26 cellular contexts compared by ENCODE assay signal in the genomic region with DNA sequence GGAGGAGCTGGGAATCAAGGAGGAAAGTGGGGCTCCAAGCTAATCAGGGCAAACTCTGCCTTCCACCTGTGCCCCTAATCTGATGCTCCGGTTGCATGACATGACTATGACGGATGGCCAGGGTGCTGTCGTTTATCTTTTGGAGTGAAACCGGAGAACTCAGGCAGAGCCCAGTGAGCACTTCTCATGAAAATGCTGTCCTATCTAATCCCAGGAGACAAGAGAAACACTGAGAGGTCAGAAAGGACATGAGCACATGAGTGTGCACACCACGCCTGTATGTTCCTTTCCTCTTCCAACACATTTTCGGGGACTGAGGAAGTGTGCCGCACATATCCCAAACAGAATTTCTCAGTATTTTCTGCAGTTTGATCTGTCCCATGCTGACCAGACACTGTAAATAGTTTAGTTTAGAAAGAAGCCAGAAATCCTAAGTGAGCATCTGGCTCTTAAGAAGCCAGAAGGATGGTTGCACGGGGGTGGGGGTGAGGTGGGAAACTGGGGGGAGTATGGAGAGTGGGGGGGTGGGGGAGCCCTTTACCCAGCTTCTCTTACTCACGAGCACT.
DNase-seq lines count a peak whose midpoint lies in the region; ATAC-seq and TF ChIP-seq lines count a peak whose summit lies in the region.
"Had no signal": no experiment of that assay in that cellular context is flagged by ENCODE, and none has a peak within 500 bp of the region (broad histone marks: within the 10 kb centered on the region; RNA-seq: fewer than 3 reads in every experiment).

No MANE protein-coding gene starts in this region.

- peak overlapping the region; percentile 68 to 86 (median 80) for H3K27ac ChIP-seq in heart left ventricle
- H3K27ac ChIP-seq: suprapubic skin, VCaP had no signal

- H3K36me3 Mint-ChIP-seq in nephron (ENCODE audit: low read depth): no peaks in the 10 kb centered on the region
- no peaks in the 10 kb centered on the region for H3K36me3 Mint-ChIP-seq in activated T-cell treated with anti-CD3 and anti-CD28 coated beads, Interleukin-2, amount 50 U/mL, for 24 hours (ENCODE audit: low read depth)
- H3K36me3 Mint-ChIP-seq: activated CD4-positive, alpha-beta memory T cell treated with anti-CD3 and anti-CD28 coated beads for 36 hours; immature natural killer cell had no signal

- TF ChIP-seq CTCF in heart left ventricle (IDR thresholded peaks at IDR 0.05): no peak
- no peak for TF ChIP-seq CTCF in nephron (IDR thresholded peaks at IDR 0.05; ENCODE audit: unreplicated experiment in 3 of 3)

- no peaks in the 10 kb centered on the region for H3K36me3 ChIP-seq in heart left ventricle
- H3K36me3 ChIP-seq: suprapubic skin had no signal

- intact Hi-C loops in heart left ventricle (cut with DNase I): loop anchor here in 6 of 10 donors (2.0 to 10.0 kb wide), 5 partner anchors 35 to 77 kb away; no protein-coding TSS in a partner anchor

- peak overlapping the region in 1 of 3 experiments; percentile 10 for H3K4me3 Mint-ChIP-seq in nephron
- no peak overlapping the region for H3K4me3 Mint-ChIP-seq in activated T-cell treated with anti-CD3 and anti-CD28 coated beads, Interleukin-2, amount 50 U/mL, for 24 hours
- H3K4me3 Mint-ChIP-seq: activated CD4-positive, alpha-beta memory T cell treated with anti-CD3 and anti-CD28 coated beads for 36 hours; activated naive CD4-positive, alpha-beta T cell treated with anti-CD3 and anti-CD28 coated beads for 36 hours; immature natural killer cell; T-helper 1 cell treated with Interleukin-12 subunit alpha and Interleukin-12 subunit beta and Interleukin-4 antibody, amounts not matched to agents 30 μg/mL and 1 μg/mL, for 36 hours had no signal

- H3K9me3 ChIP-seq in heart left ventricle: no peaks in the 10 kb centered on the region
- H3K9me3 ChIP-seq: suprapubic skin had no signal

- H3K27me3 ChIP-seq in heart left ventricle: no peaks in the 10 kb centered on the region
- H3K27me3 ChIP-seq: suprapubic skin had no signal

- H3K4me3 ChIP-seq in heart left ventricle: peak overlapping the region in 10 of 12 donors; percentile 8 to 35 (median 25)
- H3K4me3 ChIP-seq: suprapubic skin had no signal

- H3K27me3 Mint-ChIP-seq in nephron (ENCODE audit: low read depth): no peaks in the 10 kb centered on the region
- no peaks in the 10 kb centered on the region for H3K27me3 Mint-ChIP-seq in activated T-cell treated with anti-CD3 and anti-CD28 coated beads, Interleukin-2, amount 50 U/mL, for 24 hours
- H3K27me3 Mint-ChIP-seq: activated CD4-positive, alpha-beta memory T cell treated with anti-CD3 and anti-CD28 coated beads for 36 hours had no signal

- peak; percentile 66 to 83 (median 74) for ATAC-seq in heart left ventricle
- no peak for ATAC-seq in GM18502 (IDR thresholded peaks at IDR 0.05; ENCODE audit: poor library complexity, unreplicated experiment)
- ATAC-seq: HCT116, PC-3 had no signal

- WGBS in heart left ventricle, 4 donors: 13 to 18% (median 17%) methylated on average over 9 of the region's 9 CpGs

- H3K4me1 ChIP-seq in heart left ventricle: peaks cover 5 to 78% (median 50%) of the 10 kb centered on the region in 12 donors

- peak overlapping the region; percentile 66 to 92 (median 83) for H3K27ac Mint-ChIP-seq in nephron
- H3K27ac Mint-ChIP-seq in activated T-cell treated with anti-CD3 and anti-CD28 coated beads, Interleukin-2, amount 50 U/mL, for 24 hours: no peak overlapping the region
- H3K27ac Mint-ChIP-seq: activated CD4-positive, alpha-beta memory T cell treated with anti-CD3 and anti-CD28 coated beads for 36 hours; activated naive CD4-positive, alpha-beta T cell treated with anti-CD3 and anti-CD28 coated beads for 36 hours; immature natural killer cell; T-helper 1 cell treated with Interleukin-12 subunit alpha and Interleukin-12 subunit beta and Interleukin-4 antibody, amounts not matched to agents 30 μg/mL and 1 μg/mL, for 36 hours had no signal

- no peak for TF ChIP-seq POLR2A in heart left ventricle (IDR thresholded peaks at IDR 0.05)

- peaks cover 48% of the 10 kb centered on the region for H3K4me1 Mint-ChIP-seq in nephron
- H3K4me1 Mint-ChIP-seq in activated T-cell treated with anti-CD3 and anti-CD28 coated beads, Interleukin-2, amount 50 U/mL, for 24 hours (ENCODE audit: low read depth): no peaks in the 10 kb centered on the region
- H3K4me1 Mint-ChIP-seq: immature natural killer cell had no signal

- no peaks in the 10 kb centered on the region for H3K9me3 Mint-ChIP-seq in nephron
- no peaks in the 10 kb centered on the region for H3K9me3 Mint-ChIP-seq in activated T-cell treated with anti-CD3 and anti-CD28 coated beads, Interleukin-2, amount 50 U/mL, for 24 hours
- H3K9me3 Mint-ChIP-seq: activated CD4-positive, alpha-beta memory T cell treated with anti-CD3 and anti-CD28 coated beads for 36 hours; activated naive CD4-positive, alpha-beta T cell treated with anti-CD3 and anti-CD28 coated beads for 36 hours; immature natural killer cell; T-helper 1 cell treated with Interleukin-12 subunit alpha and Interleukin-12 subunit beta and Interleukin-4 antibody, amounts not matched to agents 30 μg/mL and 1 μg/mL, for 36 hours had no signal

- peak; percentile 35 for DNase-seq in DMS 273 treated with DMSO at 0.1 percent for 48 hours (lab: John Stamatoyannopoulos, UW)
- DNase-seq in NCI-H524 treated with DMSO at 0.1 percent for 48 hours (lab: John Stamatoyannopoulos, UW): peak; percentile 82
- peak in 1 of 5 donors; percentile 33 for DNase-seq in heart left ventricle
- no peak for DNase-seq in activated T-cell treated with anti-CD3 and anti-CD28 coated beads, Interleukin-2, amount 50 U/mL, for 24 hours
- DNase-seq in activated gamma-delta T cell treated with Interleukin-2 at 50 U/mL for 16 hours: no peak
- DNase-seq in stimulated activated CD4-positive, alpha-beta T cell treated with anti-CD3 and anti-CD28 coated beads, Interleukin-2, amount 100 ng/mL, for 48 hours: no peak
- DNase-seq: activated CD4-positive, alpha-beta memory T cell treated with anti-CD3 and anti-CD28 coated beads for 36 hours; activated naive CD4-positive, alpha-beta T cell treated with anti-CD3 and anti-CD28 coated beads for 36 hours; activated T-cell treated with anti-CD3 and anti-CD28 coated beads for 4 hours; C1 segment of cervical spinal cord; cerebellar nuclear complex; DMS53; effector memory CD4-positive, alpha-beta T cell; immature natural killer cell; KBM-7; mammary epithelial cell; NCI-H2029 treated with DMSO at 0.1 percent for 48 hours; NCI-H526; PC-3; posterior cingulate gyrus had no signal

Comparison
In these comparisons a context has a peak if more than half of its experiments do, and no peak if none do; other contexts are left out.
1. DNase-seq: peak in DMS 273 treated with DMSO at 0.1 percent for 48 hours (single experiment) and NCI-H524 treated with DMSO at 0.1 percent for 48 hours (single experiment); none in activated T-cell treated with anti-CD3 and anti-CD28 coated beads, Interleukin-2, amount 50 U/mL, for 24 hours (single experiment), activated gamma-delta T cell treated with Interleukin-2 at 50 U/mL for 16 hours (single experiment) and stimulated activated CD4-positive, alpha-beta T cell treated with anti-CD3 and anti-CD28 coated beads, Interleukin-2, amount 100 ng/mL, for 48 hours (0 of 2).